Comparison of ENCODE assay signal across 8 cellular contexts in the genomic region with DNA sequence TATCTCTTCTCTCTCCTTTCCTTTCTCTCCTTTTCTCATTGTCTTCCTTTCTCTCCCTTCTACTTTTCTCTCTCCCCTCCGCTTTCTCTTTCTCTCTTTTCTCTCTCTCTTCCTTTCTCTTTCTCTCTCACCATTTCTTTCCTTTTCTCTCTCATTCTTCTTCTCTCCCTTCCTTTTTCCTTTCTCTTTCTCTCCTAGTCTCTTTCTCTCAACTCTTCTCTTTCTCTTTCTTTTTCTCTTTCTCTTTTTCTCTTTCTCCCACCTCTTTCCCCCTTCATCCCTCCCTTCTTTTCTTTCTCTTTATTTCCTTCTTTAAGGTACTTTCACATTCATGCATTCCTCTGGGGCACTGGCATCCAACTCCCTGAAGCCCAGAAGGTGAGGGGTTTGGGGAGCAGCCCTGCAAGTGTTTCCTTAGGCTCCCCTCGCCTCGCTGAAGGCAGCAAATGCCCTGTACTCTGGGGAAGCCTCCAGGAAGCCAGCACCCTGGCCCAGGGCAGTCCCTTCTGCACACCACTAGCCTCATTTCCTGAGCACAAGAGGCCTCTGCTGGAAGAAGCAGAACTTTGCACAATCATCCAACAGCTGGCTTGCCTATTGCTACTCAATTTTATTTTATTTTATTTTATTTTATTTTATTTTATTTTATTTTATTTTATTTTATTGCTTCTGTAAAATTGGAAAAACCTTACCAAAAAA.
DNase-seq lines count a peak whose midpoint lies in the region; ATAC-seq and TF ChIP-seq lines count a peak whose summit lies in the region.

No MANE protein-coding gene starts in this region.

- ATAC-seq in GM18868 (IDR thresholded peaks at IDR 0.05; ENCODE audit: unreplicated experiment) = peak; percentile 91
- peak; percentile 97 for ATAC-seq in HG02981 (IDR thresholded peaks at IDR 0.05; ENCODE audit: unreplicated experiment)
- ATAC-seq in left ventricle myocardium superior = peak; percentile 80

- intact Hi-C loops in left ventricle myocardium superior (cut with micrococcal nuclease) = no loop called here

- DNase-seq in AG10803 (ENCODE audit: low read depth) (peak; percentile 52), OCI-M1 (lab: John Stamatoyannopoulos, UW) (peak; percentile 79), activated gamma-delta T cell treated with Interleukin-2 at 50 U/mL for 16 hours (peak; percentile 65), left ventricle myocardium superior (peak; percentile 44), A172 (ENCODE audit: low spot score) (no peak)
- DNase-seq in stimulated activated CD8-positive, alpha-beta memory T cell treated with anti-CD3 and anti-CD28 coated beads, Interleukin-15, amount 100 ng/mL, for 48 hours (ENCODE audit: low read depth in 2 of 2) = peak; percentile 51 to 56

- TF ChIP-seq CTCF in AG10803 (conservative IDR thresholded peaks at IDR 0.05; ENCODE audit: low read length) = peak; percentile 41

- H3K4me3 ChIP-seq in AG10803 (ENCODE audit: low read length) = no peak overlapping the region
